In the genomic region with DNA sequence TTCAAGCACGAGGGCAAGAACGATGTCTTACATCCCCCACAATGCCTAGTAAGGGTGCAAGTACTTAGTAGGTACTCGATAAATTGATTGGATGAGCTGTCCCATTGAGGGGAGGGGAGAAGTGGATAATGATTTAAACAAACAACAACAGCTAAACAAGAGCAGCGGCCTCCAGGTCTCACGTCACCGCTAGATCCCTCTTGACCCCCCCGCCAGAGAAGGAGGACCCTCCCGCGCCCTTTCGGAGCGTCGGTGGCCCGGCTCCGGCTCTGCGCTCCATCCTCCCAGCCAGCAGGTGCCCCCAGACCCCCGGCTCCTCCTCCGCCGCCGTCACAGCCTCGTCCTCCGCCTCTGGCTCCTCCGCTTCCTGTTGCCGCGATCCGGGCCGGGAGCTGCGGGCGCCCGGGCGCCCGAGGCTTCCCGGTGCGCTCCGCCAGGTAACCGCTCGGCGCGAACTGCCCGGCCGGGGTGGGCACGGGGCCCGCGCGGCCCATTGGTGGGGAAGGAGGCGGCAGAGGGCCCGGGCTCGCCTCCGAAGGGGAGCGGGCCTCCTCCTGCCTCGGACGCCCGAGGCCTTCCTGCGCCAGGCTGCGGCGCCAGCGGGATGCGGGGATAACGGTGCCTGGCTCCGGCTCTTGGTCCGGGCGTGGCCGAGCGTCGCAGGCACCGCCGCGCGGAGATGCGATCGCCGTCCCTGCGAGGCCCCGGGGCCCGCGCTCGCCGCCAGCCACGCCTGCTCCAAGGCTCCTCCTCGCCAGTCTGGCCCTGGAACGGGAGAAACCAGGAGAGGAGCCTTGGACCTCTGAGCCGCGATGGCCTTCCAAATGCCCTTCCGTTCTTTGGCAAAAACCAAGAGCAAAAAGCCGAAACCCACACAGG, we compare ENCODE assay signal across 7 cellular contexts. TPM values are rescaled to one million over a fixed set of nuclear protein-coding genes. Genes with fewer than 3 reads are reported as not detected.
DNase-seq lines count a peak whose midpoint lies in the region; ATAC-seq and TF ChIP-seq lines count a peak whose summit lies in the region.

A gene (plus strand): TSS at position 368 of the 879 bp plus-strand sequence. CDS start 2,143 bp downstream, outside the sequence.

- H3K9me3 Mint-ChIP-seq in brain: no peaks in the 10 kb centered on the region

- in situ Hi-C loops in GM13976 (cut with MboI; ENCODE audit: low sequenced_read_pairs, unreplicated experiment): no loop called here

- peaks cover 19% of the 10 kb centered on the region for H3K36me3 Mint-ChIP-seq in brain

- intact Hi-C loops in sciatic nerve (cut with DNase I): no loop called here

- ATAC-seq in sciatic nerve: peak; percentile 83

- TF ChIP-seq CTCF in GM13976 (IDR thresholded peaks at IDR 0.05; ENCODE audit: borderline replicate concordance, control extremely low read depth, extremely low read depth, insufficient read depth, missing control alignments) (no peak), brain (conservative IDR thresholded peaks at IDR 0.05) (peak in 1 of 2 experiments; percentile 52)

- H3K4me1 Mint-ChIP-seq in brain: peaks cover 47% of the 10 kb centered on the region

- H3K27ac Mint-ChIP-seq in brain: peak within 1 kb of the TSS; percentile 88 to 96 (median 94)

- peak within 1 kb of the TSS; percentile 66 for H3K4me3 ChIP-seq in iPS-11a (ENCODE audit: low read depth, low read length)

- peak within 1 kb of the TSS; percentile 86 to 98 (median 89) for H3K4me3 Mint-ChIP-seq in brain

- DNase-seq in GM13976 (ENCODE audit: low spot score) (peak; percentile 82), HuH-7.5 (ENCODE audit: low spot score) (peak; percentile 29), SK-N-DZ (ENCODE audit: low spot score) (peak; percentile 71), sciatic nerve (ENCODE audit: low spot score) (peak; percentile 79), cortex of kidney (lab: John Stamatoyannopoulos, UW) (no peak)

- H3K27me3 Mint-ChIP-seq in brain: peaks cover 9% of the 10 kb centered on the region

RNA-seq across cellular contexts. Expression of the gene that starts here (rescaled TPM):
- polyA plus RNA-seq in SK-N-DZ (2014; cell fraction: cytosol; rRNA removed): 9.7 and 10.9 TPM in 2 replicates
- 7.6 and 10.0 TPM in 2 replicates for polyA plus RNA-seq in SK-N-DZ (2014; cell fraction: nucleus; rRNA removed)
- 8.6 TPM for polyA plus RNA-seq in brain (ENCODE audit: insufficient read depth, low read depth, low replicate concordance)
- 13.1 TPM for total RNA-seq in sciatic nerve
